Comparison of ENCODE assay signal across 15 cellular contexts in genomic region chr2:38731090-38731489, GRCh38. TPM values are rescaled to one million over a fixed set of nuclear protein-coding genes. Genes with fewer than 3 reads are reported as not detected.
DNase-seq lines count a peak whose midpoint lies in the region; ATAC-seq and TF ChIP-seq lines count a peak whose summit lies in the region.
"Had no signal": no experiment of that assay in that cellular context is flagged by ENCODE, and none has a peak within 500 bp of the region (broad histone marks: within the 10 kb centered on the region; RNA-seq: fewer than 3 reads in every experiment).

No MANE protein-coding gene starts in this region.

- H3K27me3 Mint-ChIP-seq in activated CD8-positive, alpha-beta memory T cell treated with anti-CD3 and anti-CD28 coated beads, Interleukin-2, amount 10 ng/mL, durations not matched to agents 7 days and 5 days, result no peaks in the 10 kb centered on the region
- H3K27me3 Mint-ChIP-seq in activated naive CD4-positive, alpha-beta T cell treated with anti-CD3 and anti-CD28 coated beads, Interleukin-2, amount 10 ng/mL, durations not matched to agents 7 days and 5 days, result no peaks in the 10 kb centered on the region
- no peaks in the 10 kb centered on the region for H3K27me3 Mint-ChIP-seq in activated naive CD4-positive, alpha-beta T cell treated with anti-CD3 and anti-CD28 coated beads for 36 hours (ENCODE audit: low read depth)
- H3K27me3 Mint-ChIP-seq in activated T-helper 2 cell treated with anti-CD3 and anti-CD28 coated beads, Interferon-gamma antibody, Interleukin-2, Interleukin-4, amounts not matched to agents 10 μg/mL and 5 μg/mL and 100 μg/mL, durations not matched to agents 14 hours and 24 hours and 36 hours (ENCODE audit: low read depth), result no peaks in the 10 kb centered on the region
- no peaks in the 10 kb centered on the region for H3K27me3 Mint-ChIP-seq in nephron progenitor cell (ENCODE audit: low read depth, poor library complexity)
- H3K27me3 Mint-ChIP-seq in CD8-positive, alpha-beta T cell (ENCODE audit: low read depth), result no peaks in the 10 kb centered on the region
- H3K27me3 Mint-ChIP-seq: CD4-positive, alpha-beta T cell had no signal

- no peak overlapping the region for H3K4me3 Mint-ChIP-seq in activated CD8-positive, alpha-beta memory T cell treated with anti-CD3 and anti-CD28 coated beads, Interleukin-2, amount 10 ng/mL, durations not matched to agents 7 days and 5 days
- H3K4me3 Mint-ChIP-seq in activated naive CD4-positive, alpha-beta T cell treated with anti-CD3 and anti-CD28 coated beads, Interleukin-2, amount 10 ng/mL, durations not matched to agents 7 days and 5 days, result no peak overlapping the region
- H3K4me3 Mint-ChIP-seq in activated naive CD4-positive, alpha-beta T cell treated with anti-CD3 and anti-CD28 coated beads for 36 hours, result no peak overlapping the region
- H3K4me3 Mint-ChIP-seq in activated T-helper 2 cell treated with anti-CD3 and anti-CD28 coated beads, Interferon-gamma antibody, Interleukin-2, Interleukin-4, amounts not matched to agents 10 μg/mL and 5 μg/mL and 100 μg/mL, durations not matched to agents 14 hours and 24 hours and 36 hours (ENCODE audit: low read depth), result no peak overlapping the region
- no peak overlapping the region for H3K4me3 Mint-ChIP-seq in nephron progenitor cell
- H3K4me3 Mint-ChIP-seq in CD8-positive, alpha-beta T cell, result no peak overlapping the region
- H3K4me3 Mint-ChIP-seq: CD4-positive, alpha-beta T cell had no signal

- H3K9me3 ChIP-seq in CD8-positive, alpha-beta T cell (ENCODE audit: low read length), result no peaks in the 10 kb centered on the region
- H3K9me3 ChIP-seq: BLaER1 treated with 17β-estradiol and CSF1 and Interleukin-3, amounts not matched to agents 10 nM and 100 nM had no signal

- intact Hi-C loops in activated naive CD4-positive, alpha-beta T cell treated with anti-CD3 and anti-CD28 coated beads for 36 hours (cut with micrococcal nuclease), result loop anchor here (1.0 kb wide), 1 partner anchor 9 kb away; no protein-coding TSS in a partner anchor
- intact Hi-C loops in activated T-helper 2 cell treated with anti-CD3 and anti-CD28 coated beads, Interferon-gamma antibody, Interleukin-2, Interleukin-4, amounts not matched to agents 10 μg/mL and 5 μg/mL and 100 μg/mL, durations not matched to agents 14 hours and 24 hours and 36 hours (cut with micrococcal nuclease), result no loop called here
- intact Hi-C loops in CD8-positive, alpha-beta T cell (cut with DNase I, micrococcal nuclease), result no loop called here

- H3K36me3 Mint-ChIP-seq in activated CD8-positive, alpha-beta memory T cell treated with anti-CD3 and anti-CD28 coated beads, Interleukin-2, amount 10 ng/mL, durations not matched to agents 7 days and 5 days, result peaks cover 39% of the 10 kb centered on the region
- H3K36me3 Mint-ChIP-seq in activated naive CD4-positive, alpha-beta T cell treated with anti-CD3 and anti-CD28 coated beads, Interleukin-2, amount 10 ng/mL, durations not matched to agents 7 days and 5 days, result peaks cover 34% of the 10 kb centered on the region
- peaks cover 22% of the 10 kb centered on the region for H3K36me3 Mint-ChIP-seq in activated naive CD4-positive, alpha-beta T cell treated with anti-CD3 and anti-CD28 coated beads for 36 hours (ENCODE audit: low read depth)
- peaks cover 48% of the 10 kb centered on the region for H3K36me3 Mint-ChIP-seq in activated T-helper 2 cell treated with anti-CD3 and anti-CD28 coated beads, Interferon-gamma antibody, Interleukin-2, Interleukin-4, amounts not matched to agents 10 μg/mL and 5 μg/mL and 100 μg/mL, durations not matched to agents 14 hours and 24 hours and 36 hours (ENCODE audit: low read depth)
- peaks cover 11% of the 10 kb centered on the region for H3K36me3 Mint-ChIP-seq in nephron progenitor cell (ENCODE audit: low read depth)
- H3K36me3 Mint-ChIP-seq in CD8-positive, alpha-beta T cell, result peaks cover 51% of the 10 kb centered on the region

- no peak for DNase-seq in activated CD8-positive, alpha-beta memory T cell treated with anti-CD3 and anti-CD28 coated beads, Interleukin-2, amount 10 ng/mL, durations not matched to agents 7 days and 5 days
- no peak for DNase-seq in activated CD8-positive, alpha-beta memory T cell treated with anti-CD3 and anti-CD28 coated beads for 24 hours
- peak; percentile 17 for DNase-seq in activated naive CD4-positive, alpha-beta T cell treated with anti-CD3 and anti-CD28 coated beads, Interleukin-2, amount 10 ng/mL, durations not matched to agents 7 days and 5 days
- DNase-seq in activated naive CD4-positive, alpha-beta T cell treated with anti-CD3 and anti-CD28 coated beads for 36 hours, result no peak
- DNase-seq in activated T-helper 2 cell treated with anti-CD3 and anti-CD28 coated beads, Interferon-gamma antibody, Interleukin-2, Interleukin-4, amounts not matched to agents 10 μg/mL and 5 μg/mL and 100 μg/mL, durations not matched to agents 14 hours and 24 hours and 36 hours (ENCODE audit: low spot score), result no peak
- DNase-seq in nephron progenitor cell (no peak), substantia nigra (lab: John Stamatoyannopoulos, UW) (no peak)
- no peak for DNase-seq in CD8-positive, alpha-beta T cell
- DNase-seq: 8988T, ACHN, DMS79, GM23248 had no signal

- TF ChIP-seq CTCF in nephron progenitor cell (IDR thresholded peaks at IDR 0.05), result no peak
- TF ChIP-seq CTCF in CD8-positive, alpha-beta T cell (IDR thresholded peaks at IDR 0.05), result no peak

- no peak overlapping the region for H3K27ac ChIP-seq in substantia nigra (ENCODE audit: low read depth, low read length, poor library complexity, severe bottlenecking)
- no peak overlapping the region for H3K27ac ChIP-seq in CD8-positive, alpha-beta T cell (ENCODE audit: low read depth, low read length)
- H3K27ac ChIP-seq: BLaER1 treated with 17β-estradiol and CSF1 and Interleukin-3, amounts not matched to agents 10 nM and 100 nM; GM23248 had no signal

- peaks cover 12% of the 10 kb centered on the region for H3K36me3 ChIP-seq in CD8-positive, alpha-beta T cell (ENCODE audit: insufficient read depth, low read length)

- no peaks in the 10 kb centered on the region for H3K4me1 Mint-ChIP-seq in activated CD8-positive, alpha-beta memory T cell treated with anti-CD3 and anti-CD28 coated beads, Interleukin-2, amount 10 ng/mL, durations not matched to agents 7 days and 5 days
- H3K4me1 Mint-ChIP-seq in activated naive CD4-positive, alpha-beta T cell treated with anti-CD3 and anti-CD28 coated beads, Interleukin-2, amount 10 ng/mL, durations not matched to agents 7 days and 5 days, result no peaks in the 10 kb centered on the region
- peaks cover 2% of the 10 kb centered on the region for H3K4me1 Mint-ChIP-seq in activated naive CD4-positive, alpha-beta T cell treated with anti-CD3 and anti-CD28 coated beads for 36 hours (ENCODE audit: low read depth)
- peaks cover 1% of the 10 kb centered on the region for H3K4me1 Mint-ChIP-seq in activated T-helper 2 cell treated with anti-CD3 and anti-CD28 coated beads, Interferon-gamma antibody, Interleukin-2, Interleukin-4, amounts not matched to agents 10 μg/mL and 5 μg/mL and 100 μg/mL, durations not matched to agents 14 hours and 24 hours and 36 hours (ENCODE audit: low read depth)
- H3K4me1 Mint-ChIP-seq in nephron progenitor cell, result peaks cover 17% of the 10 kb centered on the region
- H3K4me1 Mint-ChIP-seq in CD8-positive, alpha-beta T cell (ENCODE audit: low read depth), result peaks cover 4% of the 10 kb centered on the region

- H3K27ac Mint-ChIP-seq in activated CD8-positive, alpha-beta memory T cell treated with anti-CD3 and anti-CD28 coated beads, Interleukin-2, amount 10 ng/mL, durations not matched to agents 7 days and 5 days, result peak overlapping the region; percentile 45
- no peak overlapping the region for H3K27ac Mint-ChIP-seq in activated naive CD4-positive, alpha-beta T cell treated with anti-CD3 and anti-CD28 coated beads, Interleukin-2, amount 10 ng/mL, durations not matched to agents 7 days and 5 days
- no peak overlapping the region for H3K27ac Mint-ChIP-seq in activated naive CD4-positive, alpha-beta T cell treated with anti-CD3 and anti-CD28 coated beads for 36 hours
- H3K27ac Mint-ChIP-seq in activated T-helper 2 cell treated with anti-CD3 and anti-CD28 coated beads, Interferon-gamma antibody, Interleukin-2, Interleukin-4, amounts not matched to agents 10 μg/mL and 5 μg/mL and 100 μg/mL, durations not matched to agents 14 hours and 24 hours and 36 hours, result peak overlapping the region; percentile 13
- peak overlapping the region; percentile 37 for H3K27ac Mint-ChIP-seq in nephron progenitor cell
- no peak overlapping the region for H3K27ac Mint-ChIP-seq in CD8-positive, alpha-beta T cell
- H3K27ac Mint-ChIP-seq: CD4-positive, alpha-beta T cell had no signal

- no peaks in the 10 kb centered on the region for H3K9me3 Mint-ChIP-seq in activated CD8-positive, alpha-beta memory T cell treated with anti-CD3 and anti-CD28 coated beads, Interleukin-2, amount 10 ng/mL, durations not matched to agents 7 days and 5 days (ENCODE audit: low read depth)
- H3K9me3 Mint-ChIP-seq in activated naive CD4-positive, alpha-beta T cell treated with anti-CD3 and anti-CD28 coated beads, Interleukin-2, amount 10 ng/mL, durations not matched to agents 7 days and 5 days, result no peaks in the 10 kb centered on the region
- H3K9me3 Mint-ChIP-seq in activated naive CD4-positive, alpha-beta T cell treated with anti-CD3 and anti-CD28 coated beads for 36 hours, result no peaks in the 10 kb centered on the region
- no peaks in the 10 kb centered on the region for H3K9me3 Mint-ChIP-seq in activated T-helper 2 cell treated with anti-CD3 and anti-CD28 coated beads, Interferon-gamma antibody, Interleukin-2, Interleukin-4, amounts not matched to agents 10 μg/mL and 5 μg/mL and 100 μg/mL, durations not matched to agents 14 hours and 24 hours and 36 hours
- no peaks in the 10 kb centered on the region for H3K9me3 Mint-ChIP-seq in nephron progenitor cell
- no peaks in the 10 kb centered on the region for H3K9me3 Mint-ChIP-seq in CD8-positive, alpha-beta T cell
- H3K9me3 Mint-ChIP-seq: CD4-positive, alpha-beta T cell had no signal

- CTCF ChIA-PET in activated CD8-positive, alpha-beta memory T cell treated with anti-CD3 and anti-CD28 coated beads, Interleukin-2, amount 10 ng/mL, durations not matched to agents 7 days and 5 days (lab: Charles Lee), result interaction anchor here (1.0 to 12.8 kb wide), 6 partner anchors 47 to 196 kb away, joined by 3 to 147 read pairs (median 4); no protein-coding TSS in a partner anchor
- CTCF ChIA-PET in activated naive CD4-positive, alpha-beta T cell treated with anti-CD3 and anti-CD28 coated beads, Interleukin-2, amount 10 ng/mL, durations not matched to agents 7 days and 5 days (lab: Charles Lee), result interaction anchor here (1.2 to 7.7 kb wide), 5 partner anchors 11 to 198 kb away, joined by 3 to 64 read pairs (median 6); no protein-coding TSS in a partner anchor
- CTCF ChIA-PET in activated naive CD4-positive, alpha-beta T cell treated with anti-CD3 and anti-CD28 coated beads for 36 hours (lab: Charles Lee), result interaction anchor here (0.6 to 6.5 kb wide), 5 partner anchors 11 to 194 kb away, joined by 3 to 50 read pairs (median 9); no protein-coding TSS in a partner anchor
- CTCF ChIA-PET in CD8-positive, alpha-beta T cell (lab: Charles Lee), result interaction anchor here (1.1 to 12.9 kb wide), 3 partner anchors 9 to 148 kb away, joined by 3 to 155 read pairs (median 7); no protein-coding TSS in a partner anchor

- ATAC-seq in activated CD8-positive, alpha-beta memory T cell treated with anti-CD3 and anti-CD28 coated beads, Interleukin-2, amount 10 ng/mL, durations not matched to agents 7 days and 5 days, result no peak
- no peak for ATAC-seq in CD8-positive, alpha-beta T cell
- ATAC-seq: GM12878 had no signal

- H3K4me1 ChIP-seq in CD8-positive, alpha-beta T cell (ENCODE audit: insufficient read depth, low read length), result no peaks in the 10 kb centered on the region

- no peak overlapping the region for H3K4me3 ChIP-seq in CD8-positive, alpha-beta T cell (ENCODE audit: low read depth, low read length)
- H3K4me3 ChIP-seq: BLaER1 treated with 17β-estradiol and CSF1 and Interleukin-3, amounts not matched to agents 10 nM and 100 nM; GM12878; GM23248 had no signal

- no peaks in the 10 kb centered on the region for H3K27me3 ChIP-seq in CD8-positive, alpha-beta T cell (ENCODE audit: insufficient read depth, low read length)
- H3K27me3 ChIP-seq: BLaER1 treated with 17β-estradiol and CSF1 and Interleukin-3, amounts not matched to agents 10 nM and 100 nM had no signal

- POLR2A ChIA-PET in CD8-positive, alpha-beta T cell (lab: Charles Lee), result interaction anchor here (2.5 kb wide), 1 partner anchor 19 kb away, joined by 16 read pairs; the partner anchor contains the start of gene SRSF7

RNA-seq across cellular contexts. Expression of gene SRSF7, which starts 20.1 kb away (rescaled TPM):
- total RNA-seq in activated CD8-positive, alpha-beta memory T cell treated with anti-CD3 and anti-CD28 coated beads, Interleukin-2, amount 10 ng/mL, durations not matched to agents 7 days and 5 days, result 100 to 1,000 TPM; 362 to 378 TPM
- total RNA-seq in activated naive CD4-positive, alpha-beta T cell treated with anti-CD3 and anti-CD28 coated beads for 36 hours, result 100 to 1,000 TPM; 212 to 217 TPM
- 401 and 406 TPM in 2 replicates for total RNA-seq in activated T-helper 2 cell treated with anti-CD3 and anti-CD28 coated beads, Interferon-gamma antibody, Interleukin-2, Interleukin-4, amounts not matched to agents 10 μg/mL and 5 μg/mL and 100 μg/mL, durations not matched to agents 14 hours and 24 hours and 36 hours
- total RNA-seq in CD8-positive, alpha-beta T cell, result 100 to 1,000 TPM; 607 to 608 TPM

RNA-seq across cellular contexts. Expression of gene GEMIN6, which starts 46.9 kb away (rescaled TPM):
- total RNA-seq in activated CD8-positive, alpha-beta memory T cell treated with anti-CD3 and anti-CD28 coated beads, Interleukin-2, amount 10 ng/mL, durations not matched to agents 7 days and 5 days, result 10 to 100 TPM; 17.8 to 30.8 TPM
- 10 to 100 TPM; 23.7 to 24.5 TPM for total RNA-seq in activated naive CD4-positive, alpha-beta T cell treated with anti-CD3 and anti-CD28 coated beads for 36 hours
- total RNA-seq in activated T-helper 2 cell treated with anti-CD3 and anti-CD28 coated beads, Interferon-gamma antibody, Interleukin-2, Interleukin-4, amounts not matched to agents 10 μg/mL and 5 μg/mL and 100 μg/mL, durations not matched to agents 14 hours and 24 hours and 36 hours, result 29.9 and 33.6 TPM in 2 replicates
- total RNA-seq in CD8-positive, alpha-beta T cell, result 1 to 10 TPM; 2.3 TPM

Comparison
In these comparisons a context has a peak if more than half of its experiments do, and no peak if none do; other contexts are left out.
1. H3K27ac Mint-ChIP-seq: peak in activated CD8-positive, alpha-beta memory T cell treated with anti-CD3 and anti-CD28 coated beads, Interleukin-2, amount 10 ng/mL, durations not matched to agents 7 days and 5 days (single experiment), activated T-helper 2 cell treated with anti-CD3 and anti-CD28 coated beads, Interferon-gamma antibody, Interleukin-2, Interleukin-4, amounts not matched to agents 10 μg/mL and 5 μg/mL and 100 μg/mL, durations not matched to agents 14 hours and 24 hours and 36 hours (single experiment) and nephron progenitor cell (single experiment); none in activated naive CD4-positive, alpha-beta T cell treated with anti-CD3 and anti-CD28 coated beads, Interleukin-2, amount 10 ng/mL, durations not matched to agents 7 days and 5 days (single experiment), activated naive CD4-positive, alpha-beta T cell treated with anti-CD3 and anti-CD28 coated beads for 36 hours (single experiment) and CD8-positive, alpha-beta T cell (single experiment).